In the genomic region with DNA sequence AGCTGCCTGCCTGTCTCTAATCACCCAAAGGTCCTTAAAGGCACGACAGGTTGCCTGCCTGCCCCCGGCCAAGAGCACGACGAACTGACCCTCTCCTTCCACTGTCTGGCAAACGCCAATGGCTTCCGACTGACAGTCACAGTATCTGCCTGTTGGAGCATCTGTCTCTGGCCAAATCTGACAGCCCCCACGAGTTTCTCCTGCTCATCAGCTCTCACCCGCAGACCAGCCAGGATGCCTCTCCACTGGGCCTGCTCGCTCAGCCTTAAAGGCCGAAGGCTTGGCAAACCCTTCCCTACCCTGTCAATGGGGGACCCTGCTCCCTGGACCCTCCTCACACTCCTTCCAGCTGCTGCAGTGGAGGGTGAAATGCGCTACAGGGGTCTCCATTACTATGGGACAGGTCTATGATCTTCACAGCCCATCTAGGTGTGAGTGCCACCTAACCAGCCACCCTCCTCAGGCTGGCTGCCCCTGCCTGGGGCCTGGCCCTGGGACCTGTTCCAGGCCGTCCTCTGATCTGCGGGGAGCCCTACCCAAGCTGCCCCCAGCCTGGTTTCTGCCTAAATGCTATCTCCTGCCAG, we compare ENCODE assay signal across 11 cellular contexts. TPM values are rescaled to one million over a fixed set of nuclear protein-coding genes. Genes with fewer than 3 reads are reported as not detected.
DNase-seq lines count a peak whose midpoint lies in the region; ATAC-seq, FAIRE-seq and TF ChIP-seq lines count a peak whose summit lies in the region.
"Had no signal": no experiment of that assay in that cellular context is flagged by ENCODE, and none has a peak within 500 bp of the region (broad histone marks: within the 10 kb centered on the region; RNA-seq: fewer than 3 reads in every experiment).

No MANE protein-coding gene starts in this region.

- FAIRE-seq in RCC 7860 (lab: Jason Lieb, UNC): no peak

- CTCF ChIA-PET in activated naive CD4-positive, alpha-beta T cell treated with anti-CD3 and anti-CD28 coated beads, Interleukin-2, amount 10 ng/mL, durations not matched to agents 7 days and 5 days (lab: Charles Lee): interaction anchor here (0.9 kb wide), 1 partner anchor 8 kb away, joined by 3 read pairs; no protein-coding TSS in a partner anchor

- H3K27me3 Mint-ChIP-seq in activated naive CD4-positive, alpha-beta T cell treated with anti-CD3 and anti-CD28 coated beads, Interleukin-2, amount 10 ng/mL, durations not matched to agents 7 days and 5 days: peaks cover under 1% of the 10 kb centered on the region

- H3K4me3 Mint-ChIP-seq in activated naive CD4-positive, alpha-beta T cell treated with anti-CD3 and anti-CD28 coated beads, Interleukin-2, amount 10 ng/mL, durations not matched to agents 7 days and 5 days: no peak overlapping the region

- H3K4ac ChIP-seq in mesendoderm (ENCODE audit: low read depth, low read length): no peak overlapping the region

- peaks cover 37% of the 10 kb centered on the region for H3K36me3 Mint-ChIP-seq in activated naive CD4-positive, alpha-beta T cell treated with anti-CD3 and anti-CD28 coated beads, Interleukin-2, amount 10 ng/mL, durations not matched to agents 7 days and 5 days

- peaks cover 8% of the 10 kb centered on the region for H3K4me1 ChIP-seq in mesendoderm (ENCODE audit: control insufficient read depth, low read depth, low read length)

- peak overlapping the region; percentile 57 for H3K27ac ChIP-seq in 22Rv1
- H3K27ac ChIP-seq in mesendoderm (ENCODE audit: low read depth, low read length): peak overlapping the region; percentile 71
- H3K27ac ChIP-seq: HL-60 had no signal

- peaks cover 33% of the 10 kb centered on the region for H3K79me2 ChIP-seq in mesendoderm (ENCODE audit: control insufficient read depth, insufficient read depth, low read length)

- no peaks in the 10 kb centered on the region for H3K9me3 Mint-ChIP-seq in activated naive CD4-positive, alpha-beta T cell treated with anti-CD3 and anti-CD28 coated beads, Interleukin-2, amount 10 ng/mL, durations not matched to agents 7 days and 5 days

- TF ChIP-seq POLR2A in GM19099 (IDR thresholded peaks at IDR 0.05; ENCODE audit: extremely low read depth, insufficient read length, low read depth): peak; percentile 8

- TF ChIP-seq CTCF in 22Rv1 (IDR thresholded peaks at IDR 0.05): no peak

- DNase-seq in activated naive CD4-positive, alpha-beta T cell treated with anti-CD3 and anti-CD28 coated beads, Interleukin-2, amount 10 ng/mL, durations not matched to agents 7 days and 5 days: no peak
- DNase-seq in mesendoderm (no peak), RCC 7860 (ENCODE audit: low spot score) (no peak), RPMI8226 (no peak), NAMALWA (ENCODE audit: low spot score) (no peak)
- DNase-seq: NCI-H510A had no signal

- no peak overlapping the region for H3K4me2 ChIP-seq in mesendoderm (ENCODE audit: low read length)

- H3K27ac Mint-ChIP-seq in activated naive CD4-positive, alpha-beta T cell treated with anti-CD3 and anti-CD28 coated beads, Interleukin-2, amount 10 ng/mL, durations not matched to agents 7 days and 5 days: peak overlapping the region; percentile 16

- ATAC-seq in GM21515 (IDR thresholded peaks at IDR 0.05; ENCODE audit: unreplicated experiment): no peak

- H3K27me3 ChIP-seq in mesendoderm (ENCODE audit: insufficient read depth, low read length, poor library complexity): no peaks in the 10 kb centered on the region
- H3K27me3 ChIP-seq: dorsolateral prefrontal cortex had no signal

- H3K4me1 Mint-ChIP-seq in activated naive CD4-positive, alpha-beta T cell treated with anti-CD3 and anti-CD28 coated beads, Interleukin-2, amount 10 ng/mL, durations not matched to agents 7 days and 5 days: peaks cover 30% of the 10 kb centered on the region

- H3K23ac ChIP-seq in mesendoderm (ENCODE audit: low read length): no peak overlapping the region

- no peak overlapping the region for H3K18ac ChIP-seq in mesendoderm (ENCODE audit: low read length)

- no peak overlapping the region for H3K4me3 ChIP-seq in mesendoderm (ENCODE audit: low read length)

- H2BK120ac ChIP-seq in mesendoderm (ENCODE audit: low read depth, low read length): no peak overlapping the region

- no peak overlapping the region for H2BK5ac ChIP-seq in mesendoderm (ENCODE audit: low read length)

- no peak overlapping the region for H2AK5ac ChIP-seq in mesendoderm (ENCODE audit: low read length)

- no CpG with 5 or more reads among the region's 13 CpGs for whole genome bisulfite sequencing in mesendoderm (ENCODE audit: extremely low coverage, insufficient coverage, low lambda C conversion rate)

- H3K36me3 ChIP-seq in mesendoderm (ENCODE audit: control insufficient read depth, insufficient read depth, low read length): peaks cover 26% of the 10 kb centered on the region

- H3K79me1 ChIP-seq in mesendoderm (ENCODE audit: low read length): peaks cover 11% of the 10 kb centered on the region

- no peak overlapping the region for H4K5ac ChIP-seq in mesendoderm (ENCODE audit: low read length)

- no peak overlapping the region for H2BK15ac ChIP-seq in mesendoderm (replicated peaks; ENCODE audit: low read depth)

- H4K8ac ChIP-seq in mesendoderm (ENCODE audit: low read depth, low read length): no peak overlapping the region

- peak overlapping the region; percentile 51 for H3K9ac ChIP-seq in mesendoderm (ENCODE audit: low read length)

- peak overlapping the region; percentile 30 for H3K56ac ChIP-seq in mesendoderm (ENCODE audit: low read length)

RNA-seq across cellular contexts. Expression of gene FAM83E, which starts 0.9 kb away (rescaled TPM):
- polyA plus RNA-seq in mesendoderm (2013, experiment 1 of 2): 1.4 TPM
- polyA plus RNA-seq in mesendoderm (2013, experiment 2 of 2): 1.7 TPM

RNA-seq across cellular contexts. Expression of gene RPL18, which starts 5.0 kb away (rescaled TPM):
- polyA plus RNA-seq in mesendoderm (2013, experiment 1 of 2): 1,890 TPM
- 1,896 TPM for polyA plus RNA-seq in mesendoderm (2013, experiment 2 of 2)

RNA-seq across cellular contexts. Expression of gene SPHK2, which starts 5.4 kb away (rescaled TPM):
- polyA plus RNA-seq in mesendoderm (2013, experiment 1 of 2): 19.4 TPM
- polyA plus RNA-seq in mesendoderm (2013, experiment 2 of 2): 20.6 TPM

RNA-seq across cellular contexts. Expression of gene SPACA4, which starts 7.4 kb away (rescaled TPM):
- polyA plus RNA-seq in mesendoderm (2013, experiment 1 of 2): not detected
- not detected for polyA plus RNA-seq in mesendoderm (2013, experiment 2 of 2)

RNA-seq across cellular contexts. Expression of gene DBP, which starts 23.2 kb away (rescaled TPM):
- polyA plus RNA-seq in mesendoderm (2013, experiment 1 of 2): 2.0 TPM
- 1.9 TPM for polyA plus RNA-seq in mesendoderm (2013, experiment 2 of 2)
